In genomic region chr14:91063119-91063518, GRCh38 we compare ENCODE assay signal across 10 cellular contexts. TPM values are rescaled to one million over a fixed set of nuclear protein-coding genes. Genes with fewer than 3 reads are reported as not detected.
DNase-seq lines count a peak whose midpoint lies in the region; ATAC-seq, FAIRE-seq and TF ChIP-seq lines count a peak whose summit lies in the region.
"Had no signal": no experiment of that assay in that cellular context is flagged by ENCODE, and none has a peak within 500 bp of the region (broad histone marks: within the 10 kb centered on the region; RNA-seq: fewer than 3 reads in every experiment).

No MANE protein-coding gene starts in this region.

- H3K4me3 Mint-ChIP-seq in CD14-positive monocyte: no peak overlapping the region

- H3K36me3 Mint-ChIP-seq in CD14-positive monocyte: peaks cover 0 to under 1% of the 10 kb centered on the region in 2 donors

- H3K4me1 ChIP-seq in left ventricle myocardium inferior: peaks cover 40% of the 10 kb centered on the region

- peaks cover 0 to under 1% (median 0%) of the 10 kb centered on the region in 3 donors for H3K27me3 Mint-ChIP-seq in CD14-positive monocyte (ENCODE audit: low read depth in 3 of 3)

- peak overlapping the region in 4 of 7 donors; percentile 1 to 88 (median 44) for H3K27ac Mint-ChIP-seq in CD14-positive monocyte

- H3K27me3 ChIP-seq in left ventricle myocardium inferior (ENCODE audit: low read depth): no peaks in the 10 kb centered on the region
- H3K27me3 ChIP-seq: foreskin keratinocyte had no signal

- H3K9me3 Mint-ChIP-seq in CD14-positive monocyte: peaks cover 0 to 5% (median 0%) of the 10 kb centered on the region in 7 donors

- H3K27ac ChIP-seq in left ventricle myocardium inferior (replicated peaks): no peak overlapping the region
- H3K27ac ChIP-seq: foreskin keratinocyte had no signal

- H3K4me3 ChIP-seq in fibroblast of pulmonary artery (replicated peaks; ENCODE audit: low read depth, low read length): no peak overlapping the region
- no peak overlapping the region for H3K4me3 ChIP-seq in left ventricle myocardium inferior

- H3K4me1 Mint-ChIP-seq in CD14-positive monocyte: peaks cover 35% of the 10 kb centered on the region

- ATAC-seq in HG02588 (IDR thresholded peaks at IDR 0.05; ENCODE audit: unreplicated experiment): no peak
- ATAC-seq in Right ventricle myocardium superior (ENCODE audit: poor library complexity): no peak
- ATAC-seq: foreskin keratinocyte, Panc1 had no signal

- TF ChIP-seq CTCF in CD14-positive monocyte (IDR thresholded peaks at IDR 0.05) (no peak), fibroblast of pulmonary artery (IDR thresholded peaks at IDR 0.05; ENCODE audit: low read length, missing control alignments) (no peak), left ventricle myocardium inferior (IDR thresholded peaks at IDR 0.05; ENCODE audit: borderline replicate concordance) (no peak)

- H3K9me3 ChIP-seq in left ventricle myocardium inferior (replicated peaks): no peaks in the 10 kb centered on the region

- intact Hi-C loops in CD14-positive monocyte (cut with micrococcal nuclease) (loop anchor here in 1 of 2 donors (10.0 kb wide), 2 partner anchors 48 to 1108 kb away; partner anchors contain the start of genes EFCAB11 and TDP1), left ventricle myocardium inferior (cut with micrococcal nuclease) (no loop called here), Right ventricle myocardium superior (cut with DNase I) (no loop called here)

- DNase-seq in CD14-positive monocyte (ENCODE audit: low spot score): no peak
- DNase-seq in GM18507 (ENCODE audit: extremely low spot score, insufficient read length, low read depth): no peak
- peak; percentile 7 for DNase-seq in RPMI7951 (ENCODE audit: low read depth)
- peak; percentile 6 for DNase-seq in fibroblast of pulmonary artery (ENCODE audit: low read depth)
- no peak for DNase-seq in left ventricle myocardium inferior
- no peak for DNase-seq in Right ventricle myocardium superior
- DNase-seq in DMS 273 (lab: John Stamatoyannopoulos, UW; ENCODE audit: unreplicated experiment): no peak

- H3K36me3 ChIP-seq in left ventricle myocardium inferior: no peaks in the 10 kb centered on the region

- FAIRE-seq in GM18507 (lab: Jason Lieb, UNC): peak; percentile 88

RNA-seq across cellular contexts. Expression of gene RPS6KA5, which starts 2.7 kb away (rescaled TPM):
- polyA plus RNA-seq in CD14-positive monocyte: 10 to 100 TPM in 1 of 2 donors, 1 to 10 TPM in 1; 7.9 to 10.1 TPM
- 1.7 and 2.3 TPM in 2 replicates for total RNA-seq in RPMI7951 (2014; rRNA removed; shearing (Covaris generic))
- total RNA-seq in left ventricle myocardium inferior: 6.4 TPM
- 14.6 TPM for total RNA-seq in Right ventricle myocardium superior

RNA-seq across cellular contexts. Expression of gene DGLUCY, which starts 50.8 kb away (rescaled TPM):
- polyA plus RNA-seq in CD14-positive monocyte: 10 to 100 TPM; 54.9 to 66.0 TPM
- total RNA-seq in RPMI7951 (2014; rRNA removed; shearing (Covaris generic)): 13.6 and 15.6 TPM in 2 replicates
- total RNA-seq in left ventricle myocardium inferior (220 TPM), Right ventricle myocardium superior (240 TPM)

Comparison
In these comparisons a context has a peak if more than half of its experiments do, and no peak if none do; other contexts are left out.
1. DNase-seq: peak in RPMI7951 (single experiment) and fibroblast of pulmonary artery (single experiment); none in CD14-positive monocyte (single experiment), GM18507 (single experiment), left ventricle myocardium inferior (single experiment), Right ventricle myocardium superior (single experiment) and DMS 273 (single experiment).
2. RNA of gene DGLUCY, which starts 50.8 kb away (total RNA-seq): 240 TPM in Right ventricle myocardium superior (single experiment) and 220 TPM in left ventricle myocardium inferior (single experiment); 13.6 to 15.6 TPM in RPMI7951; every median in the first group is over 10 times any median in the second.